Comparison of ENCODE assay signal across 35 cellular contexts in the genomic region with DNA sequence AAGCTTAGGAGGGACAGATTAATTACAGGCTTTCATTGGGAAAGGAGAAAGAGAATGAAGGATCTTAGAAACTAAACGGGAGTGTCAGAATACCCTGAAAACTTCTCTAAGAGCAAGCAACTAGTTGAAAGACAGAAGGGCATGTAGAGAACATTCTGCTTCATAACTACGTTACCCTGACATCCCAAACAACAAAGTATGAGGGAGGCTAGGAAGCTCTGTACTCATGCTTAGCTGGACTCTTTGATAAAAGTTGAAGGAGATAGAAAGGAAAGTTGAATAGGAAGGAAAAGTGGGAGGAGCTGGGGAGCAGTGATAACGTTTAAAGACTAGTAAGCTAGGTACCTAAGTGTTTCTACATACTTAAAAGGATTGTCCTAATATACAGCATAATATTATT.
"Had no signal": no experiment of that assay in that cellular context is flagged by ENCODE, and none has a peak within 500 bp of the region (broad histone marks: within the 10 kb centered on the region; RNA-seq: fewer than 3 reads in every experiment).

No MANE protein-coding gene starts in this region.

- H3K36me3 ChIP-seq: adrenal gland, esophagus squamous epithelium, gastroesophageal sphincter, WERI-Rb-1 had no signal

- H3K36me3 Mint-ChIP-seq: activated naive CD4-positive, alpha-beta T cell treated with anti-CD3 and anti-CD28 coated beads, Interleukin-2, amount 50 U/mL, for 24 hours; activated naive CD8-positive, alpha-beta T cell treated with anti-CD3 and anti-CD28 coated beads for 36 hours had no signal

- ATAC-seq: activated naive CD8-positive, alpha-beta T cell treated with anti-CD3 and anti-CD28 coated beads, Interleukin-2, amount 50 U/mL, for 24 hours; activated T-cell treated with anti-CD3 and anti-CD28 coated beads, Interleukin-2, amount 50 U/mL, for 72 hours; body of pancreas; effector memory CD8-positive, alpha-beta T cell; gastroesophageal sphincter; T-helper 17 cell had no signal

- H3K4me3 ChIP-seq: adrenal gland, body of pancreas, esophagus squamous epithelium, gastroesophageal sphincter had no signal

- H3K4me1 ChIP-seq: adrenal gland, body of pancreas, esophagus squamous epithelium, gastroesophageal sphincter had no signal

- H3K4me1 Mint-ChIP-seq: activated CD4-positive, alpha-beta memory T cell treated with anti-CD3 and anti-CD28 coated beads, Interleukin-2, amount 10 ng/mL, durations not matched to agents 7 days and 5 days; activated CD4-positive, alpha-beta T cell treated with anti-CD3 and anti-CD28 coated beads, Interleukin-2, amount 10 ng/mL, durations not matched to agents 7 days and 5 days; activated naive CD4-positive, alpha-beta T cell treated with anti-CD3 and anti-CD28 coated beads, Interleukin-2, amount 50 U/mL, for 24 hours; activated naive CD8-positive, alpha-beta T cell treated with anti-CD3 and anti-CD28 coated beads for 36 hours; activated naive CD8-positive, alpha-beta T cell treated with anti-CD3 and anti-CD28 coated beads, Interleukin-2, amount 50 U/mL, for 24 hours; T-helper 17 cell had no signal

- DNase-seq: activated CD4-positive, alpha-beta memory T cell treated with anti-CD3 and anti-CD28 coated beads, Interleukin-2, amount 10 ng/mL, durations not matched to agents 7 days and 5 days; activated CD4-positive, alpha-beta T cell treated with anti-CD3 and anti-CD28 coated beads for 4 hours; activated CD4-positive, alpha-beta T cell treated with anti-CD3 and anti-CD28 coated beads, Interleukin-2, amount 10 ng/mL, durations not matched to agents 7 days and 5 days; activated CD4-positive, alpha-beta T cell treated with anti-CD3 and anti-CD28 coated beads, Interleukin-2, amount 50 U/mL, for 4 hours; activated CD4-positive, CD25-positive, alpha-beta regulatory T cell; activated CD4-positive, CD25-positive, alpha-beta regulatory T cell treated with anti-CD3 and anti-CD28 coated beads, Interleukin-2, amount 50 U/mL, for 72 hours; activated CD8-positive, alpha-beta memory T cell treated with anti-CD3 and anti-CD28 coated beads, Interleukin-2, amount 50 U/mL, for 48 hours; activated effector memory CD4-positive, alpha-beta T cell treated with Interleukin-2 at 50 U/mL for 16 hours; activated gamma-delta T cell treated with Interleukin-2 at 50 U/mL for 16 hours; activated naive CD4-positive, alpha-beta T cell treated with Interleukin-2 at 50 U/mL for 16 hours; activated naive CD8-positive, alpha-beta T cell treated with anti-CD3 and anti-CD28 coated beads for 36 hours; activated naive CD8-positive, alpha-beta T cell treated with anti-CD3 and anti-CD28 coated beads, Interleukin-2, amount 50 U/mL, for 24 hours; activated T-cell treated with anti-CD3 and anti-CD28 coated beads for 4 hours; activated T-cell treated with anti-CD3 and anti-CD28 coated beads, Interleukin-2, amount 50 U/mL, for 24 hours; activated T-cell treated with anti-CD3 and anti-CD28 coated beads, Interleukin-2, amount 50 U/mL, for 72 hours; adrenal gland; amygdala; aorta; body of pancreas; caudate nucleus; cortex of kidney; dermis blood vessel endothelial cell; effector CD4-positive, alpha-beta T cell; effector memory CD8-positive, alpha-beta T cell; esophagus squamous epithelium; foreskin melanocyte; T-helper 1 cell; T-helper 17 cell; T1000; WERI-Rb-1 had no signal

- H3K27ac Mint-ChIP-seq: activated CD4-positive, alpha-beta memory T cell treated with anti-CD3 and anti-CD28 coated beads, Interleukin-2, amount 10 ng/mL, durations not matched to agents 7 days and 5 days; activated CD4-positive, alpha-beta T cell treated with anti-CD3 and anti-CD28 coated beads, Interleukin-2, amount 10 ng/mL, durations not matched to agents 7 days and 5 days; activated naive CD4-positive, alpha-beta T cell treated with anti-CD3 and anti-CD28 coated beads, Interleukin-2, amount 50 U/mL, for 24 hours; activated naive CD8-positive, alpha-beta T cell treated with anti-CD3 and anti-CD28 coated beads for 36 hours; activated naive CD8-positive, alpha-beta T cell treated with anti-CD3 and anti-CD28 coated beads, Interleukin-2, amount 50 U/mL, for 24 hours; activated T-cell treated with anti-CD3 and anti-CD28 coated beads, Interleukin-2, amount 50 U/mL, for 24 hours; activated T-cell treated with anti-CD3 and anti-CD28 coated beads, Interleukin-2, amount 50 U/mL, for 72 hours; effector memory CD8-positive, alpha-beta T cell; T-helper 17 cell; T-helper 2 cell treated with Interferon-gamma antibody and Interleukin-4, amounts not matched to agents 5 μg/mL and 100 μg/mL, for 36 hours had no signal

- FAIRE-seq: colon had no signal

- H3K4me3 Mint-ChIP-seq: activated CD4-positive, alpha-beta memory T cell treated with anti-CD3 and anti-CD28 coated beads, Interleukin-2, amount 10 ng/mL, durations not matched to agents 7 days and 5 days; activated CD4-positive, alpha-beta T cell treated with anti-CD3 and anti-CD28 coated beads, Interleukin-2, amount 10 ng/mL, durations not matched to agents 7 days and 5 days; activated naive CD4-positive, alpha-beta T cell treated with anti-CD3 and anti-CD28 coated beads, Interleukin-2, amount 50 U/mL, for 24 hours; activated naive CD8-positive, alpha-beta T cell treated with anti-CD3 and anti-CD28 coated beads for 36 hours; activated naive CD8-positive, alpha-beta T cell treated with anti-CD3 and anti-CD28 coated beads, Interleukin-2, amount 50 U/mL, for 24 hours; activated T-cell treated with anti-CD3 and anti-CD28 coated beads, Interleukin-2, amount 50 U/mL, for 24 hours; activated T-cell treated with anti-CD3 and anti-CD28 coated beads, Interleukin-2, amount 50 U/mL, for 72 hours; effector memory CD8-positive, alpha-beta T cell; T-helper 17 cell; T-helper 2 cell treated with Interferon-gamma antibody and Interleukin-4, amounts not matched to agents 5 μg/mL and 100 μg/mL, for 36 hours had no signal

- H3K9me3 Mint-ChIP-seq: activated CD4-positive, alpha-beta T cell treated with anti-CD3 and anti-CD28 coated beads, Interleukin-2, amount 10 ng/mL, durations not matched to agents 7 days and 5 days; activated naive CD4-positive, alpha-beta T cell treated with anti-CD3 and anti-CD28 coated beads, Interleukin-2, amount 50 U/mL, for 24 hours; activated naive CD8-positive, alpha-beta T cell treated with anti-CD3 and anti-CD28 coated beads for 36 hours; activated naive CD8-positive, alpha-beta T cell treated with anti-CD3 and anti-CD28 coated beads, Interleukin-2, amount 50 U/mL, for 24 hours; activated T-cell treated with anti-CD3 and anti-CD28 coated beads, Interleukin-2, amount 50 U/mL, for 24 hours; T-helper 2 cell treated with Interferon-gamma antibody and Interleukin-4, amounts not matched to agents 5 μg/mL and 100 μg/mL, for 36 hours had no signal

- H3K27me3 ChIP-seq: adrenal gland, body of pancreas, esophagus squamous epithelium, gastroesophageal sphincter had no signal

- H3K27me3 Mint-ChIP-seq: activated CD4-positive, alpha-beta memory T cell treated with anti-CD3 and anti-CD28 coated beads, Interleukin-2, amount 10 ng/mL, durations not matched to agents 7 days and 5 days; activated CD4-positive, alpha-beta T cell treated with anti-CD3 and anti-CD28 coated beads, Interleukin-2, amount 10 ng/mL, durations not matched to agents 7 days and 5 days; activated naive CD4-positive, alpha-beta T cell treated with anti-CD3 and anti-CD28 coated beads, Interleukin-2, amount 50 U/mL, for 24 hours; activated naive CD8-positive, alpha-beta T cell treated with anti-CD3 and anti-CD28 coated beads, Interleukin-2, amount 50 U/mL, for 24 hours; activated T-cell treated with anti-CD3 and anti-CD28 coated beads, Interleukin-2, amount 50 U/mL, for 24 hours; effector memory CD8-positive, alpha-beta T cell had no signal

- H3K27ac ChIP-seq: adrenal gland, body of pancreas, epithelial cell of prostate, esophagus squamous epithelium, gastroesophageal sphincter, WERI-Rb-1 had no signal

- H3K9me3 ChIP-seq: adrenal gland, body of pancreas, esophagus squamous epithelium had no signal
